Comparison of ENCODE assay signal across 15 cellular contexts in genomic region chr2:222521099-222521498, GRCh38.
DNase-seq lines count a peak whose midpoint lies in the region; ATAC-seq and TF ChIP-seq lines count a peak whose summit lies in the region.
"Had no signal": no experiment of that assay in that cellular context is flagged by ENCODE, and none has a peak within 500 bp of the region (broad histone marks: within the 10 kb centered on the region; RNA-seq: fewer than 3 reads in every experiment).

No MANE protein-coding gene starts in this region.

- H3K9me3 ChIP-seq in sigmoid colon = no peaks in the 10 kb centered on the region
- H3K9me3 ChIP-seq: BLaER1, heart right ventricle, right lobe of liver had no signal

- no peaks in the 10 kb centered on the region for H3K27me3 ChIP-seq in sigmoid colon
- H3K27me3 ChIP-seq: BLaER1, heart right ventricle, right lobe of liver had no signal

- TF ChIP-seq EP300 in sigmoid colon (IDR thresholded peaks at IDR 0.05) = no peak

- ATAC-seq in GM18868 (IDR thresholded peaks at IDR 0.05; ENCODE audit: unreplicated experiment) (peak; percentile 73), GM21390 (IDR thresholded peaks at IDR 0.05; ENCODE audit: unreplicated experiment) (peak; percentile 82), HG02885 (IDR thresholded peaks at IDR 0.05; ENCODE audit: poor library complexity, unreplicated experiment) (peak; percentile 83), HG03460 (IDR thresholded peaks at IDR 0.05; ENCODE audit: unreplicated experiment) (peak; percentile 62)
- ATAC-seq: heart right ventricle; naive thymus-derived CD8-positive, alpha-beta T cell; right lobe of liver had no signal

- intact Hi-C loops in posterior cingulate gyrus (cut with DNase I) = no loop called here
- intact Hi-C loops in sigmoid colon (cut with DNase I) = no loop called here

- no peak overlapping the region for H3K27ac ChIP-seq in sigmoid colon
- H3K27ac ChIP-seq: BLaER1, heart right ventricle, right lobe of liver had no signal

- DNase-seq in ureter (ENCODE audit: low spot score) = no peak
- no peak for DNase-seq in posterior cingulate gyrus
- no peak for DNase-seq in sigmoid colon
- DNase-seq in HT-29 (ENCODE audit: low spot score) = no peak
- DNase-seq: heart right ventricle; naive thymus-derived CD8-positive, alpha-beta T cell; NCI-H1417; NCI-H526; right lobe of liver; T1000 had no signal

- no peak for TF ChIP-seq CTCF in sigmoid colon (IDR thresholded peaks at IDR 0.05)

- no peaks in the 10 kb centered on the region for H3K36me3 ChIP-seq in sigmoid colon
- H3K36me3 ChIP-seq: BLaER1, heart right ventricle, right lobe of liver had no signal

- H3K4me1 ChIP-seq in sigmoid colon = peaks cover 0 to 10% (median 7%) of the 10 kb centered on the region in 4 donors
- H3K4me1 ChIP-seq: BLaER1, right lobe of liver had no signal

- no peak for TF ChIP-seq POLR2A in sigmoid colon (IDR thresholded peaks at IDR 0.05)

- WGBS in sigmoid colon, 2 donors = 81 to 92% methylated on average over 3 of the region's 3 CpGs

- H3K4me3 ChIP-seq in sigmoid colon = no peak overlapping the region
- H3K4me3 ChIP-seq: BLaER1, heart right ventricle, right lobe of liver had no signal
